ENCODE assay signal across 18 cellular contexts in the genomic region with DNA sequence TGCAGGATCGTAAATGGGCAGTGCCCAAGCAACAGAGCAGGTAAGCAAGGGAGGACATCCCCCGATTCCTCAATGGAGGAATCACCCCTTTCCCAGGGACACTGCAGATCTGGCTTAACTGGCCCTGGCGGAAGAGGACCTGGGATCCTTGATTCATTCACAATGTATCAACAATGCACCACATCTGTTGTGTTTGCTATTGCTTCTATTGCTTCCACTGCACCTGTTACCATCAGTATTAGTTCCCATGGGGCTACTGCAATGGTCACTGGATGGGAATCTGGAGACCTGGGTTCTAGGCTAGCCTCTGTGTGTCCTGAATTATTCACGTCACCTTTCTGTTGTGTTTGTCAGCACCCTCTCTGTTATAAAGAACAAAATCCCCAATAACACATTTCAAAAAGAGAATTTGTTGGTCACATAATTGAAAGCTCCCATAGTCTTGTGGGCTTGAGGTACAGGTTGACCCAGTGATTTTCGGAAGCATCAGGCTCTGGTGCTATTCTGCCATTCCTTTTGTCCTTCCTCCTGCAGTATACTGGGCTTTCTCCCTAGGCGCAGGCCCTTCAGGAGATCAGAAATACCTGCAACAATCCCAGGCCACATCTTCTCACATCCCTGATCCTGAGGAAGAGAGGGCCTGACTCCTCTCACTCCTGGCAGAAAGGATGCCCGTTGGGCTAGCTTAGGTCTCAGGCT.
"Had no signal": no experiment of that assay in that cellular context is flagged by ENCODE, and none has a peak within 500 bp of the region (broad histone marks: within the 10 kb centered on the region; RNA-seq: fewer than 3 reads in every experiment).

No MANE protein-coding gene starts in this region.

- H3K36me3 ChIP-seq: left lung, right atrium auricular region, upper lobe of left lung, vagina had no signal

- H3K4me3 ChIP-seq: dorsolateral prefrontal cortex, left lung, lung, right atrium auricular region, skin epidermis, upper lobe of left lung, vagina had no signal

- H3K4me1 Mint-ChIP-seq: central memory CD8-positive, alpha-beta T cell; naive thymus-derived CD8-positive, alpha-beta T cell had no signal

- H3K9me3 Mint-ChIP-seq: central memory CD8-positive, alpha-beta T cell; naive thymus-derived CD8-positive, alpha-beta T cell had no signal

- FAIRE-seq: frontal cortex had no signal

- H3K4me3 Mint-ChIP-seq: central memory CD8-positive, alpha-beta T cell; naive thymus-derived CD8-positive, alpha-beta T cell had no signal

- H3K9me3 ChIP-seq: left lung, right atrium auricular region, upper lobe of left lung, vagina had no signal

- ATAC-seq: esophagus mucosa; left lung; naive thymus-derived CD8-positive, alpha-beta T cell had no signal

- H3K27me3 ChIP-seq: left lung, right atrium auricular region, upper lobe of left lung, vagina had no signal

- H3K27ac Mint-ChIP-seq: naive thymus-derived CD8-positive, alpha-beta T cell had no signal

- H3K27ac ChIP-seq: dorsolateral prefrontal cortex, left lung, upper lobe of left lung had no signal

- H3K36me3 Mint-ChIP-seq: naive thymus-derived CD8-positive, alpha-beta T cell had no signal

- DNase-seq: cortex of kidney; dorsolateral prefrontal cortex; effector CD8-positive, alpha-beta T cell; glutamatergic neuron; islet precursor cell; left lung; mesendoderm; naive thymus-derived CD8-positive, alpha-beta T cell; stimulated activated CD4-positive, alpha-beta T cell treated with anti-CD3 and anti-CD28 coated beads, Interleukin-12 subunit alpha, Interleukin-12 subunit beta, amount 100 ng/mL, for 4 hours; stimulated activated naive CD4-positive, alpha-beta T cell treated with Interleukin-2 at 50 U/mL for 16 hours had no signal
